ENCODE assay signal across 1 cellular context in genomic region chr1:1567831-1568380, GRCh38.
TF ChIP-seq lines count a peak whose summit lies in the region.

No MANE protein-coding gene starts in this region.

TF ChIP-seq in IMR-90, 13 proteins besides CTCF, POLR2A, EP300 and RAD21:
- TF ChIP-seq CEBPB (IDR thresholded peaks at IDR 0.05; ENCODE audit: low read depth, low read length) (no peak), FOS (IDR thresholded peaks at IDR 0.05; ENCODE audit: low read depth, low read length) (no peak), RCOR1 (IDR thresholded peaks at IDR 0.05; ENCODE audit: insufficient replicate concordance, low read length) (no peak), ELK1 (IDR thresholded peaks at IDR 0.05; ENCODE audit: borderline replicate concordance, low read depth, low read length) (no peak), RFX5 (IDR thresholded peaks at IDR 0.05; ENCODE audit: low read depth, low read length) (no peak), BHLHE40 (IDR thresholded peaks at IDR 0.05; ENCODE audit: low read depth, low read length) (no peak), CHD1 (IDR thresholded peaks at IDR 0.05; ENCODE audit: low read depth, low read length) (no peak), MAZ (IDR thresholded peaks at IDR 0.05; ENCODE audit: borderline replicate concordance, low read depth, low read length) (no peak), MAFK (IDR thresholded peaks at IDR 0.05; ENCODE audit: low read depth, low read length) (no peak), MXI1 (IDR thresholded peaks at IDR 0.05; ENCODE audit: borderline replicate concordance, low read depth, low read length) (no peak), SMC3 (IDR thresholded peaks at IDR 0.05; ENCODE audit: low read depth, low read length) (no peak)
TF ChIP-seq in IMR-90: peak in this region for 0.
